ENCODE assay signal across 8 cellular contexts in genomic region chr1:74504125-74505065, GRCh38. TPM values are rescaled to one million over a fixed set of nuclear protein-coding genes. Genes with fewer than 3 reads are reported as not detected.
DNase-seq lines count a peak whose midpoint lies in the region; ATAC-seq and TF ChIP-seq lines count a peak whose summit lies in the region.

No MANE protein-coding gene starts in this region.

- TF ChIP-seq CTCF in C4-2B (conservative IDR thresholded peaks at IDR 0.05) (peak; percentile 91), activated B cell treated with CpG ODN at 0.5 μM for 24 hours (IDR thresholded peaks at IDR 0.05) (no peak)

- POLR2A ChIA-PET in activated B cell treated with CpG ODN at 0.5 μM for 24 hours (lab: Charles Lee) = no interaction called here

- ATAC-seq in GM18870 (IDR thresholded peaks at IDR 0.05; ENCODE audit: unreplicated experiment) (peak; percentile 91), HG03060 (IDR thresholded peaks at IDR 0.05; ENCODE audit: low read depth, unreplicated experiment) (peak; percentile 89), activated B cell treated with CpG ODN at 0.5 μM for 24 hours (ENCODE audit: low read depth) (peak; percentile 37)
- ATAC-seq in effector memory CD8-positive, alpha-beta T cell (replicated peaks) = peak; percentile 59

- no peak overlapping the region for H3K27ac ChIP-seq in C4-2B

- no peaks in the 10 kb centered on the region for H3K4me1 Mint-ChIP-seq in activated B cell treated with CpG ODN at 0.5 μM for 24 hours
- H3K4me1 Mint-ChIP-seq in effector memory CD8-positive, alpha-beta T cell (ENCODE audit: low read depth in 2 of 2) = peaks cover 0 to 2% of the 10 kb centered on the region in 2 donors

- H3K27me3 Mint-ChIP-seq in activated B cell treated with CpG ODN at 0.5 μM for 24 hours = no peaks in the 10 kb centered on the region
- peaks cover 0 to 8% of the 10 kb centered on the region in 2 donors for H3K27me3 Mint-ChIP-seq in effector memory CD8-positive, alpha-beta T cell

- no peak overlapping the region for H3K4me3 Mint-ChIP-seq in activated B cell treated with CpG ODN at 0.5 μM for 24 hours
- H3K4me3 Mint-ChIP-seq in effector memory CD8-positive, alpha-beta T cell = no peak overlapping the region

- intact Hi-C loops in activated B cell treated with CpG ODN at 0.5 μM for 24 hours (cut with micrococcal nuclease) = loop anchor here (1.0 kb wide), 1 partner anchor 186 kb away; no protein-coding TSS in a partner anchor

- CTCF ChIA-PET in activated B cell treated with CpG ODN at 0.5 μM for 24 hours (lab: Charles Lee) = interaction anchor here (1.4 to 2.4 kb wide), 3 partner anchors 8 to 185 kb away, joined by 5 to 6 read pairs (median 5); partner anchors contain the start of gene LRRC53

- H3K9me3 Mint-ChIP-seq in activated B cell treated with CpG ODN at 0.5 μM for 24 hours = no peaks in the 10 kb centered on the region
- no peaks in the 10 kb centered on the region for H3K9me3 Mint-ChIP-seq in effector memory CD8-positive, alpha-beta T cell

- H3K36me3 Mint-ChIP-seq in activated B cell treated with CpG ODN at 0.5 μM for 24 hours (ENCODE audit: low read depth) = no peaks in the 10 kb centered on the region
- no peaks in the 10 kb centered on the region for H3K36me3 Mint-ChIP-seq in effector memory CD8-positive, alpha-beta T cell (ENCODE audit: insufficient read depth)

- DNase-seq in NCI-H1930 (lab: John Stamatoyannopoulos, UW) (peak; percentile 41 to 59), activated B cell treated with CpG ODN at 0.5 μM for 24 hours (no peak), middle frontal gyrus (ENCODE audit: extremely low spot score, low spot score) (peak; percentile 71), activated gamma-delta T cell treated with Interleukin-2 at 50 U/mL for 16 hours (no peak)
- peak in 2 of 3 experiments; percentile 6 to 9 for DNase-seq in effector memory CD8-positive, alpha-beta T cell

- no peak overlapping the region for H3K27ac Mint-ChIP-seq in activated B cell treated with CpG ODN at 0.5 μM for 24 hours
- H3K27ac Mint-ChIP-seq in effector memory CD8-positive, alpha-beta T cell = no peak overlapping the region

RNA-seq across cellular contexts. Expression of gene LRRC53, which starts 8.0 kb away (rescaled TPM):
- not detected in 2 replicates for total RNA-seq in activated B cell treated with CpG ODN at 0.5 μM for 24 hours

Comparison
In these comparisons a context has a peak if more than half of its experiments do, and no peak if none do; other contexts are left out.
1. ATAC-seq: peak in every context shown above with its lines; median percentile 91 in GM18870; 89 in HG03060; 59 in effector memory CD8-positive, alpha-beta T cell; 37 in activated B cell treated with CpG ODN at 0.5 μM for 24 hours.
2. DNase-seq: peak in NCI-H1930 (2 of 2), effector memory CD8-positive, alpha-beta T cell (2 of 3) and middle frontal gyrus (single experiment); none in activated B cell treated with CpG ODN at 0.5 μM for 24 hours (single experiment) and activated gamma-delta T cell treated with Interleukin-2 at 50 U/mL for 16 hours (single experiment).